Comparison of ENCODE assay signal across 8 cellular contexts in genomic region chr1:64505232-64505943, GRCh38. TPM values are rescaled to one million over a fixed set of nuclear protein-coding genes. Genes with fewer than 3 reads are reported as not detected.
A peak's percentile ranks its signal among the peaks of the same experiment; 100 is the strongest.
DNase-seq lines count a peak whose midpoint lies in the region; ATAC-seq, FAIRE-seq and TF ChIP-seq lines count a peak whose summit lies in the region.

No MANE protein-coding gene starts in this region.

- H3K4me3 Mint-ChIP-seq in T-helper 1 cell treated with Interleukin-12 subunit alpha and Interleukin-12 subunit beta and Interleukin-4 antibody, amounts not matched to agents 30 μg/mL and 1 μg/mL, for 36 hours, result peak overlapping the region; percentile 87
- peak overlapping the region; percentile 72 for H3K4me3 Mint-ChIP-seq in MCF 10A (ENCODE audit: unreplicated experiment)

- no peak for ATAC-seq in GM19463 (IDR thresholded peaks at IDR 0.05; ENCODE audit: unreplicated experiment)

- FAIRE-seq in H54 (lab: Jason Lieb, UNC), result no peak

- H3K36me3 ChIP-seq in kidney epithelial cell (ENCODE audit: control insufficient read depth, insufficient read depth, low read length), result no peaks in the 10 kb centered on the region

- H3K9me3 Mint-ChIP-seq in T-helper 1 cell treated with Interleukin-12 subunit alpha and Interleukin-12 subunit beta and Interleukin-4 antibody, amounts not matched to agents 30 μg/mL and 1 μg/mL, for 36 hours, result no peaks in the 10 kb centered on the region
- H3K9me3 Mint-ChIP-seq in MCF 10A (ENCODE audit: unreplicated experiment), result no peaks in the 10 kb centered on the region

- TF ChIP-seq CTCF in MCF 10A (IDR thresholded peaks at IDR 0.05; ENCODE audit: unreplicated experiment) (no peak), kidney epithelial cell (IDR thresholded peaks at IDR 0.05; ENCODE audit: insufficient read depth, low read length, poor library complexity, severe bottlenecking) (no peak)

- H3K27me3 Mint-ChIP-seq in T-helper 1 cell treated with Interleukin-12 subunit alpha and Interleukin-12 subunit beta and Interleukin-4 antibody, amounts not matched to agents 30 μg/mL and 1 μg/mL, for 36 hours (ENCODE audit: low read depth), result peaks cover 45% of the 10 kb centered on the region
- no peaks in the 10 kb centered on the region for H3K27me3 Mint-ChIP-seq in MCF 10A (ENCODE audit: insufficient read depth, unreplicated experiment)

- POLR2A ChIA-PET in MCF 10A (lab: Yijun Ruan, JAX), result interaction anchor here (0.8 to 1.1 kb wide), 2 partner anchors 31 to 63 kb away, joined by 3 read pairs; no protein-coding TSS in a partner anchor

- DNase-seq in H54 (ENCODE audit: insufficient read length, low spot score), result peak; percentile 65
- DNase-seq in MCF 10A (ENCODE audit: unreplicated experiment), result no peak
- no peak for DNase-seq in kidney epithelial cell (ENCODE audit: low read depth)
- peak; percentile 14 for DNase-seq in stimulated activated CD4-positive, alpha-beta T cell treated with anti-CD3 and anti-CD28 coated beads, Interleukin-4, amount 100 ng/mL, for 24 hours
- no peak for DNase-seq in SW 1271 (lab: John Stamatoyannopoulos, UW)
- no peak for DNase-seq in DMS153 treated with DMSO at 0.1 percent for 48 hours (lab: John Stamatoyannopoulos, UW; ENCODE audit: unreplicated experiment)

- CTCF ChIA-PET in MCF 10A (lab: Yijun Ruan, JAX), result no interaction called here

- H3K27ac Mint-ChIP-seq in T-helper 1 cell treated with Interleukin-12 subunit alpha and Interleukin-12 subunit beta and Interleukin-4 antibody, amounts not matched to agents 30 μg/mL and 1 μg/mL, for 36 hours, result no peak overlapping the region
- no peak overlapping the region for H3K27ac Mint-ChIP-seq in MCF 10A (ENCODE audit: low read depth, unreplicated experiment)

- no peaks in the 10 kb centered on the region for H3K27me3 ChIP-seq in kidney epithelial cell (ENCODE audit: control insufficient read depth, insufficient read depth, low read length)

- TF ChIP-seq POLR2A in H54 (IDR thresholded peaks at IDR 0.05; ENCODE audit: low read depth, low read length), result no peak

- H3K4me3 ChIP-seq in kidney epithelial cell (ENCODE audit: low read depth, low read length), result peak overlapping the region; percentile 48

- BruUV-seq in MCF 10A (replicated peaks; lab: Mats Ljungman, UMichigan), result no TSS peak

- H3K36me3 Mint-ChIP-seq in T-helper 1 cell treated with Interleukin-12 subunit alpha and Interleukin-12 subunit beta and Interleukin-4 antibody, amounts not matched to agents 30 μg/mL and 1 μg/mL, for 36 hours (ENCODE audit: low read depth), result no peaks in the 10 kb centered on the region
- no peaks in the 10 kb centered on the region for H3K36me3 Mint-ChIP-seq in MCF 10A (ENCODE audit: insufficient read depth, unreplicated experiment)

- intact Hi-C loops in MCF 10A (cut with micrococcal nuclease), result loop anchor here (5.0 kb wide), 1 partner anchor 33 kb away; the partner anchor contains the start of gene CACHD1

- H3K4me1 Mint-ChIP-seq in T-helper 1 cell treated with Interleukin-12 subunit alpha and Interleukin-12 subunit beta and Interleukin-4 antibody, amounts not matched to agents 30 μg/mL and 1 μg/mL, for 36 hours (ENCODE audit: low read depth), result peaks cover 15% of the 10 kb centered on the region
- H3K4me1 Mint-ChIP-seq in MCF 10A (ENCODE audit: insufficient read depth, unreplicated experiment), result peaks cover 11% of the 10 kb centered on the region

RNA-seq across cellular contexts. Expression of gene CACHD1, which starts 35.5 kb away (rescaled TPM):
- total RNA-seq in MCF 10A (2022) (2.9 and 3.9 TPM in 2 replicates), kidney epithelial cell (12.1 and 12.2 TPM in 2 replicates)

Comparison
In these comparisons a context has a peak if more than half of its experiments do, and no peak if none do; other contexts are left out.
1. DNase-seq: peak in H54 (single experiment) and stimulated activated CD4-positive, alpha-beta T cell treated with anti-CD3 and anti-CD28 coated beads, Interleukin-4, amount 100 ng/mL, for 24 hours (single experiment); none in MCF 10A (single experiment), kidney epithelial cell (single experiment), SW 1271 (0 of 2) and DMS153 treated with DMSO at 0.1 percent for 48 hours (single experiment).